25 cellular contexts compared by ENCODE assay signal in the genomic region with DNA sequence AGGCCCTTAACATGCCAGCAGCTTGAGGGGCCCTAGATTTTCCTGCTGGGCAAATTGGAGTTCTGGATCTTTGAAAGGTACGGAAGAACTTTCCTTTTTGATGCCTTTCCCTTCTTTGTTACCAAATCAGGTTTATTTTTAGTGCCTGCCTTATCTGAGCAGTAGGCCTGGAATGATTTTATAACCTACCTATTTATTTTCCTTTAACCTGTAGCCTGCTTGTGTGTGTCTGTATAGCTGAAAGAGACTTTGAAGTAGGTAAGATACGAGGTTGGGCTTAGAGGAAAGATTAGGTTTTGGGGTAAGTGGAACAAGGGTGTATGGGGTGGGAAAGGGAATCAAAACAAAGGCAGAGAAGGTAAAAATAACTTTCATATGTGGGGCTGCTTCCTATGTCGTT.
"Had no signal": no experiment of that assay in that cellular context is flagged by ENCODE, and none has a peak within 500 bp of the region (broad histone marks: within the 10 kb centered on the region; RNA-seq: fewer than 3 reads in every experiment).

No MANE protein-coding gene starts in this region.

- ATAC-seq: heart left ventricle; left lobe of liver; lower lobe of right lung; naive thymus-derived CD8-positive, alpha-beta T cell; pancreas; right cardiac atrium; stimulated activated naive B cell treated with anti-CD40 and anti-IgM and Interleukin-4, amounts not matched to agents 10 μg/mL and 1 μg/mL and 100 μg/mL, for 72 hours; stimulated activated naive CD8-positive, alpha-beta T cell treated with anti-CD3 and anti-CD28 coated beads, Interleukin-15, Interleukin-2, amounts not matched to agents 100 U/mL and 50 U/mL, for 24 hours; upper lobe of right lung had no signal

- H3K36me3 ChIP-seq: heart left ventricle, lower lobe of right lung, pancreas, stomach, thyroid gland, upper lobe of right lung had no signal

- H3K9me3 ChIP-seq: heart left ventricle, lower lobe of right lung, pancreas, stomach, testis, thyroid gland, upper lobe of right lung had no signal

- H3K27ac ChIP-seq: hepatocyte, lower lobe of right lung, pancreas, skin epidermis, testis, thyroid gland, upper lobe of right lung had no signal

- H3K4me1 ChIP-seq: testis had no signal

- H3K27me3 ChIP-seq: heart left ventricle, hepatocyte, pancreas, stomach, testis, thyroid gland, upper lobe of right lung had no signal

- FAIRE-seq: pancreas, urothelium cell line had no signal

- DNase-seq: heart left ventricle; islet precursor cell; lower lobe of right lung; mammary epithelial cell; mesendoderm; naive thymus-derived CD8-positive, alpha-beta T cell; nucleus accumbens; pancreas; posterior cingulate gyrus; right cardiac atrium; stimulated activated CD4-positive, alpha-beta T cell treated with anti-CD3 and anti-CD28 coated beads, Interleukin-12 subunit alpha, Interleukin-12 subunit beta, amount 100 ng/mL, for 4 hours; stimulated activated CD4-positive, alpha-beta T cell treated with anti-CD3 and anti-CD28 coated beads, Interleukin-15, amount 100 ng/mL, for 24 hours; stimulated activated CD4-positive, alpha-beta T cell treated with anti-CD3 and anti-CD28 coated beads, Interleukin-2, amount 100 ng/mL, for 24 hours; stimulated activated CD4-positive, alpha-beta T cell treated with anti-CD3 and anti-CD28 coated beads, Interleukin-4, amount 100 ng/mL, for 1 hour; stimulated activated naive B cell treated with anti-CD40 and anti-IgM and Interleukin-4, amounts not matched to agents 10 μg/mL and 1 μg/mL and 100 μg/mL, for 72 hours; stimulated activated naive CD8-positive, alpha-beta T cell treated with anti-CD3 and anti-CD28 coated beads, Interleukin-15, Interleukin-2, amounts not matched to agents 100 U/mL and 50 U/mL, for 24 hours; stomach; testis; thyroid gland; trophoblast cell; upper lobe of right lung had no signal

- H3K4me3 ChIP-seq: heart left ventricle, hepatocyte, lower lobe of right lung, pancreas, skin epidermis, stomach, testis, thyroid gland, upper lobe of right lung had no signal
